ENCODE assay signal across 22 cellular contexts in the genomic region with DNA sequence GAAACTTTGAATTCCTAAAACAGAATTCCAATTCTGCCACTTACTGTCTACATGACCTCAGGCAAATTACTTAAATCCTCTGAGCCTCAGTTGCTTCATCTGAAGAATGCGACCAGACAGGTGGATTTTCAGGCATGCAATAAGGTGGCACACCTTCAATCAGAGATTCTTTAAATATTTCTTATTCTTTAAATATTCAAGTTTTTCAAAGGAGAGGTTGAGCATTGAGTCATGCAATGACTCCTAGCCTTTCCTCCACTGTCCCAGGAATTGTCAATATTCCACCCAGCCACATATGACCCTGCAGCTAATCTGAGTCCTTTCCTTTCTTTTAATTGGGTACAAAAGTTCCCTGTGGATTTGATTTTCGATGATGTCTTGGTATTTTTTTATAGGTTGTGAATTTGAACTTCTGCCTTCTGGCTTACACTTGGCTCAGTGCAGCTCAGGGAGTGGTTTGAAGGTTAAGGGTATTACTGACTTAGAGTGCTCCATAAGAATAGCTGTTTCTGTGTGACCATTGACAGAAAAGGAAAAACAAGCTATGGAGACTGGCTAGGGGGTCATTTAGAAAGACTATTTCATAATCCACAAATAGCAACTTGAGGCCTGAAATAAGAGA. TPM values are rescaled to one million over a fixed set of nuclear protein-coding genes. Genes with fewer than 3 reads are reported as not detected.
A peak's percentile ranks its signal among the peaks of the same experiment; 100 is the strongest.
DNase-seq lines count a peak whose midpoint lies in the region; ATAC-seq and TF ChIP-seq lines count a peak whose summit lies in the region.
"Had no signal": no experiment of that assay in that cellular context is flagged by ENCODE, and none has a peak within 500 bp of the region (broad histone marks: within the 10 kb centered on the region; RNA-seq: fewer than 3 reads in every experiment).

No MANE protein-coding gene starts in this region.

- POLR2A ChIA-PET in BJ (lab: Charles Lee): no interaction called here

- TF ChIP-seq CTCF in BJ (IDR thresholded peaks at IDR 0.05; ENCODE audit: insufficient read depth, low read depth, low read length) (no peak), mucosa of descending colon (IDR thresholded peaks at IDR 0.05) (no peak)

- H3K4me3 Mint-ChIP-seq in dendritic cell treated with granulocyte-macrophage colony-stimulating factor and Interleukin-4, amounts not matched to agents 40 ng/mL and 50 ng/mL, for 4 days: no peak overlapping the region
- H3K4me3 Mint-ChIP-seq: activated CD8-positive, alpha-beta T cell treated with anti-CD3 and anti-CD28 coated beads, Interleukin-2, amount 10 ng/mL, durations not matched to agents 7 days and 5 days; activated naive CD4-positive, alpha-beta T cell treated with anti-CD3 and anti-CD28 coated beads, Interleukin-2, amount 10 ng/mL, durations not matched to agents 7 days and 5 days; activated T-cell treated with anti-CD3 and anti-CD28 coated beads, Interleukin-2, amount 50 U/mL, for 4 hours; CD4-positive, CD25-positive, alpha-beta regulatory T cell; central memory CD8-positive, alpha-beta T cell had no signal

- no peak for TF ChIP-seq RAD21 in Ishikawa (IDR thresholded peaks at IDR 0.05; ENCODE audit: low read depth)

- no peak for TF ChIP-seq EP300 in Ishikawa (IDR thresholded peaks at IDR 0.05; ENCODE audit: borderline replicate concordance)

- DNase-seq in BJ (ENCODE audit: low read depth): peak; percentile 29
- peak in 1 of 3 donors; percentile 38 for DNase-seq in mucosa of descending colon
- no peak for DNase-seq in retina
- DNase-seq in activated effector memory CD4-positive, alpha-beta T cell treated with Interleukin-2 at 50 U/mL for 16 hours: no peak
- DNase-seq in stimulated activated naive CD4-positive, alpha-beta T cell treated with Interleukin-2 at 50 U/mL for 16 hours (lab: John Stamatoyannopoulos, UW): no peak
- no peak for DNase-seq in KBM-7
- DNase-seq: activated CD4-positive, CD25-positive, alpha-beta regulatory T cell treated with anti-CD3 and anti-CD28 coated beads, Interleukin-2, amount 50 U/mL, for 72 hours; activated CD8-positive, alpha-beta T cell treated with anti-CD3 and anti-CD28 coated beads, Interleukin-2, amount 10 ng/mL, durations not matched to agents 7 days and 5 days; activated naive CD4-positive, alpha-beta T cell treated with anti-CD3 and anti-CD28 coated beads, Interleukin-2, amount 10 ng/mL, durations not matched to agents 7 days and 5 days; activated T-cell treated with anti-CD3 and anti-CD28 coated beads, Interleukin-2, amount 50 U/mL, for 4 hours; CD4-positive, CD25-positive, alpha-beta regulatory T cell; DMS53; glutamatergic neuron; Kasumi-1; NCI-H1417 treated with DMSO at 0.1 percent for 48 hours; NCI-H510A treated with DMSO at 0.1 percent for 48 hours; occipital lobe had no signal

- CTCF ChIA-PET in BJ (lab: Yijun Ruan, JAX): interaction anchor here (0.9 to 2.4 kb wide), 5 partner anchors 27 to 683 kb away, joined by 3 to 8 read pairs (median 3); no protein-coding TSS in a partner anchor

- H3K4me1 Mint-ChIP-seq in dendritic cell treated with granulocyte-macrophage colony-stimulating factor and Interleukin-4, amounts not matched to agents 40 ng/mL and 50 ng/mL, for 4 days (ENCODE audit: low read depth): peaks cover 77% of the 10 kb centered on the region

- H3K36me3 ChIP-seq in BJ (ENCODE audit: control insufficient read depth, insufficient read depth, low read length) (no peaks in the 10 kb centered on the region), mucosa of descending colon (ENCODE audit: low read depth) (no peaks in the 10 kb centered on the region)
- H3K36me3 ChIP-seq: right atrium auricular region, thoracic aorta had no signal

- H3K27me3 Mint-ChIP-seq in dendritic cell treated with granulocyte-macrophage colony-stimulating factor and Interleukin-4, amounts not matched to agents 40 ng/mL and 50 ng/mL, for 4 days: no peaks in the 10 kb centered on the region
- H3K27me3 Mint-ChIP-seq: activated naive CD4-positive, alpha-beta T cell treated with anti-CD3 and anti-CD28 coated beads, Interleukin-2, amount 10 ng/mL, durations not matched to agents 7 days and 5 days; CD4-positive, CD25-positive, alpha-beta regulatory T cell; central memory CD8-positive, alpha-beta T cell had no signal

- intact Hi-C loops in dendritic cell treated with granulocyte-macrophage colony-stimulating factor and Interleukin-4, amounts not matched to agents 40 ng/mL and 50 ng/mL, for 4 days (cut with micrococcal nuclease): loop anchor here (5.0 kb wide), 2 partner anchors 597 to 678 kb away; a partner anchor contains a TSS
- intact Hi-C loops in mucosa of descending colon (cut with DNase I, micrococcal nuclease): loop anchor here in 1 of 2 donors (10.0 kb wide), 1 partner anchor 400 kb away; a partner anchor contains a TSS

- H3K27me3 ChIP-seq in BJ (ENCODE audit: control insufficient read depth, insufficient read depth, low read length): no peaks in the 10 kb centered on the region
- H3K27me3 ChIP-seq: right atrium auricular region had no signal

- H3K4me3 ChIP-seq in BJ (ENCODE audit: low read depth, low read length): no peak overlapping the region
- H3K4me3 ChIP-seq in mucosa of descending colon: no peak overlapping the region
- H3K4me3 ChIP-seq: right atrium auricular region, thoracic aorta had no signal

- ATAC-seq in mucosa of descending colon: peak; percentile 74
- ATAC-seq: activated CD8-positive, alpha-beta T cell treated with anti-CD3 and anti-CD28 coated beads, Interleukin-2, amount 10 ng/mL, durations not matched to agents 7 days and 5 days; activated T-cell treated with anti-CD3 and anti-CD28 coated beads, Interleukin-2, amount 50 U/mL, for 4 hours had no signal

- in situ Hi-C loops in KBM-7 (cut with MboI; ENCODE audit: low pct_unique_long_range_greater_than_20kb, low sequenced_read_pairs): loop anchor here (25.0 kb wide), 1 partner anchor 663 kb away; no protein-coding TSS in a partner anchor

- H3K36me3 Mint-ChIP-seq in dendritic cell treated with granulocyte-macrophage colony-stimulating factor and Interleukin-4, amounts not matched to agents 40 ng/mL and 50 ng/mL, for 4 days (ENCODE audit: low read depth): no peaks in the 10 kb centered on the region
- H3K36me3 Mint-ChIP-seq: activated naive CD4-positive, alpha-beta T cell treated with anti-CD3 and anti-CD28 coated beads, Interleukin-2, amount 10 ng/mL, durations not matched to agents 7 days and 5 days had no signal

- peaks cover 40% of the 10 kb centered on the region for H3K4me1 ChIP-seq in mucosa of descending colon (ENCODE audit: low read depth)

- H3K9me3 Mint-ChIP-seq in dendritic cell treated with granulocyte-macrophage colony-stimulating factor and Interleukin-4, amounts not matched to agents 40 ng/mL and 50 ng/mL, for 4 days: no peaks in the 10 kb centered on the region
- H3K9me3 Mint-ChIP-seq: activated naive CD4-positive, alpha-beta T cell treated with anti-CD3 and anti-CD28 coated beads, Interleukin-2, amount 10 ng/mL, durations not matched to agents 7 days and 5 days; activated T-cell treated with anti-CD3 and anti-CD28 coated beads, Interleukin-2, amount 50 U/mL, for 4 hours; CD4-positive, CD25-positive, alpha-beta regulatory T cell; central memory CD8-positive, alpha-beta T cell had no signal

- H3K9me3 ChIP-seq in mucosa of descending colon: no peaks in the 10 kb centered on the region
- H3K9me3 ChIP-seq: right atrium auricular region, thoracic aorta had no signal

- peak overlapping the region; percentile 70 for H3K27ac Mint-ChIP-seq in dendritic cell treated with granulocyte-macrophage colony-stimulating factor and Interleukin-4, amounts not matched to agents 40 ng/mL and 50 ng/mL, for 4 days
- H3K27ac Mint-ChIP-seq: activated CD8-positive, alpha-beta T cell treated with anti-CD3 and anti-CD28 coated beads, Interleukin-2, amount 10 ng/mL, durations not matched to agents 7 days and 5 days; activated naive CD4-positive, alpha-beta T cell treated with anti-CD3 and anti-CD28 coated beads, Interleukin-2, amount 10 ng/mL, durations not matched to agents 7 days and 5 days; CD4-positive, CD25-positive, alpha-beta regulatory T cell had no signal

TF ChIP-seq in Ishikawa, 13 proteins besides CTCF, POLR2A, EP300 and RAD21:
- peak; percentile 80 for TF ChIP-seq TEAD4 (IDR thresholded peaks at IDR 0.05)
- TF ChIP-seq, protein P1, sequence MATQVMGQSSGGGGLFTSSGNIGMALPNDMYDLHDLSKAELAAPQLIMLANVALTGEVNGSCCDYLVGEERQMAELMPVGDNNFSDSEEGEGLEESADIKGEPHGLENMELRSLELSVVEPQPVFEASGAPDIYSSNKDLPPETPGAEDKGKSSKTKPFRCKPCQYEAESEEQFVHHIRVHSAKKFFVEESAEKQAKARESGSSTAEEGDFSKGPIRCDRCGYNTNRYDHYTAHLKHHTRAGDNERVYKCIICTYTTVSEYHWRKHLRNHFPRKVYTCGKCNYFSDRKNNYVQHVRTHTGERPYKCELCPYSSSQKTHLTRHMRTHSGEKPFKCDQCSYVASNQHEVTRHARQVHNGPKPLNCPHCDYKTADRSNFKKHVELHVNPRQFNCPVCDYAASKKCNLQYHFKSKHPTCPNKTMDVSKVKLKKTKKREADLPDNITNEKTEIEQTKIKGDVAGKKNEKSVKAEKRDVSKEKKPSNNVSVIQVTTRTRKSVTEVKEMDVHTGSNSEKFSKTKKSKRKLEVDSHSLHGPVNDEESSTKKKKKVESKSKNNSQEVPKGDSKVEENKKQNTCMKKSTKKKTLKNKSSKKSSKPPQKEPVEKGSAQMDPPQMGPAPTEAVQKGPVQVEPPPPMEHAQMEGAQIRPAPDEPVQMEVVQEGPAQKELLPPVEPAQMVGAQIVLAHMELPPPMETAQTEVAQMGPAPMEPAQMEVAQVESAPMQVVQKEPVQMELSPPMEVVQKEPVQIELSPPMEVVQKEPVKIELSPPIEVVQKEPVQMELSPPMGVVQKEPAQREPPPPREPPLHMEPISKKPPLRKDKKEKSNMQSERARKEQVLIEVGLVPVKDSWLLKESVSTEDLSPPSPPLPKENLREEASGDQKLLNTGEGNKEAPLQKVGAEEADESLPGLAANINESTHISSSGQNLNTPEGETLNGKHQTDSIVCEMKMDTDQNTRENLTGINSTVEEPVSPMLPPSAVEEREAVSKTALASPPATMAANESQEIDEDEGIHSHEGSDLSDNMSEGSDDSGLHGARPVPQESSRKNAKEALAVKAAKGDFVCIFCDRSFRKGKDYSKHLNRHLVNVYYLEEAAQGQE (IDR thresholded peaks at IDR 0.05; ENCODE audit: low read depth): no peak
- peak; percentile 62; the same call in 1 of the 2 replicates for TF ChIP-seq CEBPB (IDR thresholded peaks at IDR 0.05)

RNA-seq across cellular contexts. Expression of a gene that starts 52.2 kb away (rescaled TPM):
- 885 and 1,282 TPM in 2 replicates for polyA plus RNA-seq in BJ (2011; rRNA removed)
- polyA minus RNA-seq in BJ (2011; rRNA and poly(A)+ RNA removed): 887 and 1,459 TPM in 2 replicates
- total RNA-seq in mucosa of descending colon: 100 to 1,000 TPM; 398 to 884 (median 511) TPM
